In genomic region chr11:110992481-110992880, GRCh38 we compare ENCODE assay signal across 21 cellular contexts.
DNase-seq lines count a peak whose midpoint lies in the region; ATAC-seq, FAIRE-seq and TF ChIP-seq lines count a peak whose summit lies in the region.
"Had no signal": no experiment of that assay in that cellular context is flagged by ENCODE, and none has a peak within 500 bp of the region (broad histone marks: within the 10 kb centered on the region; RNA-seq: fewer than 3 reads in every experiment).

No MANE protein-coding gene starts in this region.

- H3K36me3 ChIP-seq in muscle layer of colon (ENCODE audit: insufficient read depth, low read length) (no peaks in the 10 kb centered on the region), subcutaneous abdominal adipose tissue (ENCODE audit: control insufficient read depth in 5 of 5, insufficient read depth in 5 of 5, low read length in 5 of 5) (no peaks in the 10 kb centered on the region), HepG2 (replicated peaks in 1 of 2; ENCODE audit: control insufficient read depth in 1 of 2, insufficient read depth in 2 of 2, low read length in 2 of 2) (no peaks in the 10 kb centered on the region)

- no peak for ATAC-seq in HG02763 (IDR thresholded peaks at IDR 0.05; ENCODE audit: unreplicated experiment)
- no peak for ATAC-seq in omental fat pad (ENCODE audit: low FRiP score)
- ATAC-seq in HepG2: no peak
- ATAC-seq in GM19035 (IDR thresholded peaks at IDR 0.05; ENCODE audit: unreplicated experiment): no peak
- ATAC-seq: HCT116 had no signal

- TF ChIP-seq EP300 in HepG2 (IDR thresholded peaks at IDR 0.05; ENCODE audit: low read depth in 2 of 2, low read length in 2 of 2) (no peak), HepG2 (CRISPR knock-in tag; IDR thresholded peaks at IDR 0.05; ENCODE audit: borderline replicate concordance) (no peak)

- H3K4me2 ChIP-seq in HepG2 (ENCODE audit: low read depth, low read length): no peak overlapping the region

- CTCF ChIA-PET in HepG2 (lab: Yijun Ruan, JAX; ENCODE audit: low intra/inter-chr PET ratio, low total read pairs): no interaction called here

- H3K79me2 ChIP-seq in HepG2 (ENCODE audit: insufficient read depth, low read length): no peaks in the 10 kb centered on the region

- no peak overlapping the region for H3K4me3 Mint-ChIP-seq in brain
- H3K4me3 Mint-ChIP-seq: CD4-positive, alpha-beta T cell; HFFc6 had no signal

- intact Hi-C loops in HepG2 (cut with micrococcal nuclease; ENCODE audit: unreplicated experiment): no loop called here

- H3K4me1 Mint-ChIP-seq in brain: peaks cover 34% of the 10 kb centered on the region

- H3K4me1 ChIP-seq in muscle layer of colon (ENCODE audit: insufficient read depth, low read length): peaks cover 25% of the 10 kb centered on the region
- peaks cover 0 to 40% (median 34%) of the 10 kb centered on the region in 5 donors for H3K4me1 ChIP-seq in subcutaneous abdominal adipose tissue (ENCODE audit: control insufficient read depth in 5 of 5, insufficient read depth in 5 of 5, low read length in 5 of 5)
- H3K4me1 ChIP-seq in HepG2 (ENCODE audit: insufficient read depth, low read length): no peaks in the 10 kb centered on the region
- H3K4me1 ChIP-seq: Caco-2 had no signal

- no peaks in the 10 kb centered on the region for H3K27me3 Mint-ChIP-seq in brain

- H3K27me3 ChIP-seq in muscle layer of colon (ENCODE audit: control insufficient read depth in 1 of 2, insufficient read depth in 2 of 2, low read length in 2 of 2): no peaks in the 10 kb centered on the region
- no peaks in the 10 kb centered on the region for H3K27me3 ChIP-seq in subcutaneous abdominal adipose tissue (ENCODE audit: control insufficient read depth in 5 of 5, insufficient read depth in 4 of 5, low read length in 5 of 5)
- H3K27me3 ChIP-seq in HepG2 (ENCODE audit: control insufficient read depth in 1 of 2, insufficient read depth in 2 of 2, low read length in 2 of 2): no peaks in the 10 kb centered on the region

- DNase-seq in NCI-H526 treated with DMSO at 0.1 percent for 48 hours (lab: John Stamatoyannopoulos, UW) (peak; percentile 51), omental fat pad (ENCODE audit: low spot score) (no peak), HepG2 (ENCODE audit: low spot score) (no peak)
- DNase-seq: AML-193; Caco-2; CD4-positive, alpha-beta T cell; DMS153; DMS79; GDM1; GOT3; H7; HFFc6 had no signal

- no peak for FAIRE-seq in HepG2 (lab: Jason Lieb, UNC)
- FAIRE-seq: A204.1, GM18507 had no signal

- H3K36me3 Mint-ChIP-seq in brain: no peaks in the 10 kb centered on the region

- H4K20me1 ChIP-seq in HepG2 (ENCODE audit: insufficient read depth, low read length): no peaks in the 10 kb centered on the region

- 0% methylated on average over 1 of the region's 1 CpG for WGBS in HepG2 (ENCODE audit: low lambda C conversion rate)

- H3K27ac Mint-ChIP-seq in brain: peak overlapping the region in 3 of 5 experiments; percentile 25 to 80 (median 59)
- H3K27ac Mint-ChIP-seq: CD4-positive, alpha-beta T cell; HFFc6 had no signal

- peaks cover 0 to 8% (median 3%) of the 10 kb centered on the region in 5 experiments for H3K9me3 Mint-ChIP-seq in brain
- H3K9me3 Mint-ChIP-seq: HFFc6 had no signal

- BruUV-seq in HepG2 (replicated peaks; lab: Mats Ljungman, UMichigan): no TSS peak

- no peak overlapping the region for H3K4me3 ChIP-seq in muscle layer of colon (ENCODE audit: low read depth in 1 of 2, low read length in 2 of 2)
- no peak overlapping the region for H3K4me3 ChIP-seq in subcutaneous abdominal adipose tissue (ENCODE audit: low read depth in 1 of 5, low read length in 5 of 5)
- H3K4me3 ChIP-seq in HepG2 (replicated peaks in 1 of 3; ENCODE audit: insufficient read depth in 1 of 3, low read depth in 2 of 3, low read length in 3 of 3): no peak overlapping the region

- H2AFZ ChIP-seq in HepG2 (ENCODE audit: low read length): no peak overlapping the region

- H3K9me3 ChIP-seq in muscle layer of colon (ENCODE audit: low read length) (no peaks in the 10 kb centered on the region), subcutaneous abdominal adipose tissue (ENCODE audit: control insufficient read depth in 5 of 5, low read length in 5 of 5) (no peaks in the 10 kb centered on the region), HepG2 (ENCODE audit: low read length) (no peaks in the 10 kb centered on the region)
- H3K9me3 ChIP-seq: Caco-2 had no signal

- in situ Hi-C loops in HepG2 (cut with HindIII; ENCODE audit: extremely low pct_ligation_motif_present, low pct_unique_long_range_greater_than_20kb): no loop called here

- H3K9ac ChIP-seq in muscle layer of colon (ENCODE audit: low read length) (no peak overlapping the region), subcutaneous abdominal adipose tissue (ENCODE audit: low read length in 5 of 5) (no peak overlapping the region), HepG2 (ENCODE audit: insufficient read depth, low read depth, low read length) (no peak overlapping the region)

- POLR2A ChIA-PET in HepG2 (lab: Yijun Ruan, JAX): no interaction called here

- TF ChIP-seq RAD21 in HepG2 (CRISPR knock-in tag; IDR thresholded peaks at IDR 0.05): no peak

- TF ChIP-seq CTCF in brain (conservative IDR thresholded peaks at IDR 0.05): no peak
- no peak for TF ChIP-seq CTCF in omental fat pad (IDR thresholded peaks at IDR 0.05)
- no peak for TF ChIP-seq CTCF in HepG2 (CRISPR knock-in tag; IDR thresholded peaks at IDR 0.05)

- TF ChIP-seq POLR2A in HepG2 (IDR thresholded peaks at IDR 0.05; ENCODE audit: insufficient read depth in 1 of 2, low read depth in 2 of 2, low read length in 2 of 2): no peak

- H3K27ac ChIP-seq in muscle layer of colon (ENCODE audit: low read depth, low read length) (peak overlapping the region; percentile 36), subcutaneous abdominal adipose tissue (ENCODE audit: low read depth, low read length) (peak overlapping the region; percentile 76), HepG2 (ENCODE audit: extremely low read length, insufficient read depth, low read length) (no peak overlapping the region)
- H3K27ac ChIP-seq: C4-2B had no signal

TF ChIP-seq in HepG2, 621 proteins besides CTCF, POLR2A, EP300 and RAD21 (continues in another document):
- TF ChIP-seq ZNF496 (CRISPR knock-in tag; IDR thresholded peaks at IDR 0.05; ENCODE audit: insufficient replicate concordance) (no peak), AKNA (CRISPR knock-in tag; IDR thresholded peaks at IDR 0.05; ENCODE audit: borderline replicate concordance) (no peak), NPAS2 (CRISPR knock-in tag; IDR thresholded peaks at IDR 0.05; ENCODE audit: borderline replicate concordance) (no peak), KDM6A (CRISPR knock-in tag; IDR thresholded peaks at IDR 0.05; ENCODE audit: low read depth) (no peak), ZNF614 (CRISPR knock-in tag; IDR thresholded peaks at IDR 0.05; ENCODE audit: borderline replicate concordance) (no peak), GPBP1L1 (CRISPR knock-in tag; IDR thresholded peaks at IDR 0.05) (no peak)
